Comparison of ENCODE assay signal across 8 cellular contexts in the genomic region with DNA sequence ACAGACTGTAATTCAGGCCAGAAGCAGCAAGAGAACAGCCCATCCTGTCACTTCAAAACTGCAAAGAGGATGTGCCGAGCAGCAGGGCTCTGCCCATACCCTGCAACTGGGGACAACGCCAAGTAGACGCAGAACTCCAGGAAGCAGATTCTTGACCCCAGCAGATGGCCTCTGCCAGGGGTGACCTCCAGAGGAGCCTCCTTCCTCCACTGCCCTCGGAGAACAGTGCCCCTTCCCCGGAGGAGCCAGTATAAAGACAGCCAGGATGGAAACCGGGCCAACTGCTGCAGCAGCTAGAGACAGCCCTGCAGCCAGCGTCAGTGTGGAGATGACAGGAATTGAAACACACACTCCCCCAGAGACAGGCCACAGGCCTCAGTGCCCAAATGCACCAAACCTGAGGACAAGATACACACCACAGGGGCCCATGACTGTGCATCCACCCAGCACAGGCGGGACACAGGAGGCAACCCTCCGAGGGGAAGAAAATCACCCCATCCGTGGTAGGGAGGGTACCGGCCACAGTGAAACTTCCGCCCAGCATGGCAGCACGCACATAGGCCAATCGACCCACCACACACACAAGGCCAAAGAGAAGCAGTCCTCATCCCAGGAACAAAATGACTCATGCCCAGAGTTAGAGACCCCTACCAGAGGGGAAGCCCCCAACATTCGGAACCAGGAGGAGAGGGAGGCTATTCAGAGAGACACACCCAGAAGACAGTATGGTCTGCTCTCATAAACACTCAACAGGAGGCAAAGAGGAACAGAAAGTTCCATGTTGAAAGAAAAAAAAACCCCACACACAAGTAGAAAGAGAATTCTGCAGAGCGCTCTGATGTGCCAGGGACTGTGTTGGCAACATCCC. TPM values are rescaled to one million over a fixed set of nuclear protein-coding genes. Genes with fewer than 3 reads are reported as not detected.
DNase-seq lines count a peak whose midpoint lies in the region; ATAC-seq, FAIRE-seq and TF ChIP-seq lines count a peak whose summit lies in the region.

No MANE protein-coding gene starts in this region.

- peak overlapping the region; percentile 91 to 97 for H3K27ac Mint-ChIP-seq in natural killer cell treated with Interleukin-12 subunit alpha and Interleukin-12 subunit beta and Interleukin-15 and Interleukin-18, amount 100 ng/mL, for 72 hours

- peak; percentile 49 for ATAC-seq in GM21737 (IDR thresholded peaks at IDR 0.05; ENCODE audit: unreplicated experiment)
- ATAC-seq in natural killer cell treated with Interleukin-12 subunit alpha and Interleukin-12 subunit beta and Interleukin-15 and Interleukin-18, amount 100 ng/mL, for 72 hours: peak; percentile 43 to 74
- no peak for ATAC-seq in HG03342 (IDR thresholded peaks at IDR 0.05; ENCODE audit: unreplicated experiment)

- DNase-seq in GM12892 (ENCODE audit: insufficient read length) (peak; percentile 52), NT2/D1 (ENCODE audit: low read depth, low spot score) (no peak), DMS153 (lab: John Stamatoyannopoulos, UW) (no peak), NCI-H774 (lab: John Stamatoyannopoulos, UW) (no peak)
- DNase-seq in natural killer cell treated with Interleukin-12 subunit alpha and Interleukin-12 subunit beta and Interleukin-15 and Interleukin-18, amount 100 ng/mL, for 72 hours (ENCODE audit: low spot score): no peak

- H3K4me1 Mint-ChIP-seq in natural killer cell treated with Interleukin-12 subunit alpha and Interleukin-12 subunit beta and Interleukin-15 and Interleukin-18, amount 100 ng/mL, for 72 hours (ENCODE audit: low read depth in 2 of 2): peaks cover 65 to 66% of the 10 kb centered on the region in 2 donors

- H3K9me3 Mint-ChIP-seq in natural killer cell treated with Interleukin-12 subunit alpha and Interleukin-12 subunit beta and Interleukin-15 and Interleukin-18, amount 100 ng/mL, for 72 hours: no peaks in the 10 kb centered on the region

- no peak overlapping the region for H3K4me3 ChIP-seq in NT2/D1 (ENCODE audit: insufficient read length, low read depth)

- peaks cover 76% of the 10 kb centered on the region for H3K36me3 ChIP-seq in NT2/D1 (ENCODE audit: insufficient read depth, insufficient read length, low read length)

- H3K27me3 ChIP-seq in NT2/D1 (ENCODE audit: insufficient read depth, insufficient read length): no peaks in the 10 kb centered on the region

- no peaks in the 10 kb centered on the region for H3K27me3 Mint-ChIP-seq in natural killer cell treated with Interleukin-12 subunit alpha and Interleukin-12 subunit beta and Interleukin-15 and Interleukin-18, amount 100 ng/mL, for 72 hours

- peak; percentile 93 for FAIRE-seq in GM12892 (lab: Jason Lieb, UNC)

- H3K4me1 ChIP-seq in NT2/D1 (ENCODE audit: insufficient read depth, insufficient read length): peaks cover 34% of the 10 kb centered on the region

- peak; percentile 51; the same call in 1 of the 2 replicates for TF ChIP-seq POLR2A in GM12892 (IDR thresholded peaks at IDR 0.05; ENCODE audit: low read depth, low read length)

- H3K9me3 ChIP-seq in NT2/D1 (ENCODE audit: insufficient read depth, low read length): no peaks in the 10 kb centered on the region

- peak overlapping the region; percentile 60 for H3K27ac ChIP-seq in cingulate gyrus (ENCODE audit: low read depth, low read length)

- H3K36me3 Mint-ChIP-seq in natural killer cell treated with Interleukin-12 subunit alpha and Interleukin-12 subunit beta and Interleukin-15 and Interleukin-18, amount 100 ng/mL, for 72 hours: no peaks in the 10 kb centered on the region

- H3K4me3 Mint-ChIP-seq in natural killer cell treated with Interleukin-12 subunit alpha and Interleukin-12 subunit beta and Interleukin-15 and Interleukin-18, amount 100 ng/mL, for 72 hours: peak overlapping the region; percentile 83

- peak overlapping the region; percentile 24 for H3K9ac ChIP-seq in NT2/D1 (ENCODE audit: insufficient read length, low read depth)

RNA-seq across cellular contexts. Expression of a gene that starts 5.6 kb away (rescaled TPM):
- polyA plus RNA-seq in GM12892 (2012; ENCODE audit: missing spikeins): 15.5 TPM
- total RNA-seq in natural killer cell treated with Interleukin-12 subunit alpha and Interleukin-12 subunit beta and Interleukin-15 and Interleukin-18, amount 100 ng/mL, for 72 hours: 10 to 100 TPM; 49.2 to 60.0 TPM

RNA-seq across cellular contexts. Expression of a gene that starts 32.7 kb away (rescaled TPM):
- polyA plus RNA-seq in GM12892 (2012; ENCODE audit: missing spikeins): 3,566 TPM
- 1,000 to 10,000 TPM in 1 of 2 donors, 100 to 1,000 TPM in 1; 898 to 1,016 TPM for total RNA-seq in natural killer cell treated with Interleukin-12 subunit alpha and Interleukin-12 subunit beta and Interleukin-15 and Interleukin-18, amount 100 ng/mL, for 72 hours

RNA-seq across cellular contexts. Expression of a gene that starts 50.3 kb away (rescaled TPM):
- polyA plus RNA-seq in GM12892 (2012; ENCODE audit: missing spikeins): 13.1 TPM
- total RNA-seq in natural killer cell treated with Interleukin-12 subunit alpha and Interleukin-12 subunit beta and Interleukin-15 and Interleukin-18, amount 100 ng/mL, for 72 hours: 10 to 100 TPM; 24.1 to 35.7 TPM
